ENCODE assay signal across 28 cellular contexts in the genomic region with DNA sequence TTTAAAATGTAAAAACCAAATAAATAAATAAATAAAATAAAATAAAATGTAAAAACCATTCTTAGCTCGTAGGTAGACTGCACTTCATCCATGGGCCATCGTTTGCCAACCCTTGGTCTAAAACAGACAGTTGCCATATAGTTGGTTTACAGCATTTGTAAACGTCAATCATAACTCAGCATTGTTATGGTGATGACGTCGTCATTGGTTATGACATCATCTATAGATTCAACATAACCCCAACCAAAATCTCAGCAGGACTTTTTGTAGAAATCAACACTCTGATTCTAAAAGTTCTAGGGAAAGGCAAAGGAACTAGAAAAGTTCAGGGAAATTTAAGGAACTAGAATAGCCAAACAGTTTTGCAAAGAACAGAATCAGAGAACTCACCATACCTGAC.
"Had no signal": no experiment of that assay in that cellular context is flagged by ENCODE, and none has a peak within 500 bp of the region (broad histone marks: within the 10 kb centered on the region; RNA-seq: fewer than 3 reads in every experiment).

No MANE protein-coding gene starts in this region.

- H3K9ac ChIP-seq: neural progenitor cell had no signal

- H3K27me3 ChIP-seq: neural progenitor cell, neutrophil, ovary, right atrium auricular region, testis, thyroid gland, upper lobe of right lung had no signal

- H3K27ac ChIP-seq: left ventricle myocardium inferior, neural progenitor cell, neutrophil, ovary, right atrium auricular region, skin epidermis, stomach, testis, thyroid gland, upper lobe of right lung had no signal

- H3K9me3 ChIP-seq: neutrophil, ovary, testis, thyroid gland, upper lobe of right lung had no signal

- FAIRE-seq: urothelium cell line had no signal

- H3K4me3 Mint-ChIP-seq: mesothelial cell of epicardium; natural killer cell; nephron progenitor cell; neural progenitor cell; stimulated activated naive B cell treated with anti-CD40 and anti-IgM and Interleukin-4, amounts not matched to agents 10 μg/mL and 1 μg/mL and 100 μg/mL, for 72 hours had no signal

- H3K4me3 ChIP-seq: left ventricle myocardium inferior, lung, neural progenitor cell, ovary, right atrium auricular region, skin epidermis, stomach, testis, thyroid gland, upper lobe of right lung had no signal

- H3K9me3 Mint-ChIP-seq: natural killer cell; stimulated activated naive B cell treated with anti-CD40 and anti-IgM and Interleukin-4, amounts not matched to agents 10 μg/mL and 1 μg/mL and 100 μg/mL, for 72 hours had no signal

- H3K36me3 Mint-ChIP-seq: mesothelial cell of epicardium, natural killer cell, neural progenitor cell had no signal

- H3K36me3 ChIP-seq: left ventricle myocardium inferior, neural progenitor cell, neutrophil, ovary, right atrium auricular region, stomach, thyroid gland, upper lobe of right lung had no signal

- H3K4me1 ChIP-seq: neural progenitor cell, upper lobe of right lung had no signal

- DNase-seq: hypothalamus; islet precursor cell; left ventricle myocardium inferior; mesendoderm; naive B cell; natural killer cell; nephron progenitor cell; occipital lobe; stimulated activated CD4-positive, alpha-beta T cell treated with anti-CD3 and anti-CD28 coated beads, Interleukin-12 subunit alpha, Interleukin-12 subunit beta, amount 100 ng/mL, for 4 hours; stimulated activated CD4-positive, alpha-beta T cell treated with anti-CD3 and anti-CD28 coated beads, Interleukin-15, amount 100 ng/mL, for 24 hours; stimulated activated CD4-positive, alpha-beta T cell treated with anti-CD3 and anti-CD28 coated beads, Interleukin-2, amount 100 ng/mL, for 24 hours; stimulated activated CD4-positive, alpha-beta T cell treated with anti-CD3 and anti-CD28 coated beads, Interleukin-4, amount 100 ng/mL, for 1 hour; stimulated activated naive B cell treated with anti-CD40 and anti-IgM and Interleukin-4, amounts not matched to agents 10 μg/mL and 1 μg/mL and 100 μg/mL, for 72 hours; stimulated activated naive CD8-positive, alpha-beta T cell treated with anti-CD3 and anti-CD28 coated beads, Interleukin-15, Interleukin-2, amounts not matched to agents 100 U/mL and 50 U/mL, for 24 hours; stomach; testis; thyroid gland; trophoblast cell; upper lobe of right lung had no signal

- H3K4me2 ChIP-seq: neural progenitor cell had no signal

- H2AFZ ChIP-seq: neural progenitor cell had no signal

- H3K27ac Mint-ChIP-seq: mesothelial cell of epicardium; naive B cell; natural killer cell; nephron progenitor cell; neural progenitor cell; progenitor cell of endocrine pancreas; stimulated activated naive B cell treated with anti-CD40 and anti-IgM and Interleukin-4, amounts not matched to agents 10 μg/mL and 1 μg/mL and 100 μg/mL, for 72 hours had no signal
